14 cellular contexts compared by ENCODE assay signal in the genomic region with DNA sequence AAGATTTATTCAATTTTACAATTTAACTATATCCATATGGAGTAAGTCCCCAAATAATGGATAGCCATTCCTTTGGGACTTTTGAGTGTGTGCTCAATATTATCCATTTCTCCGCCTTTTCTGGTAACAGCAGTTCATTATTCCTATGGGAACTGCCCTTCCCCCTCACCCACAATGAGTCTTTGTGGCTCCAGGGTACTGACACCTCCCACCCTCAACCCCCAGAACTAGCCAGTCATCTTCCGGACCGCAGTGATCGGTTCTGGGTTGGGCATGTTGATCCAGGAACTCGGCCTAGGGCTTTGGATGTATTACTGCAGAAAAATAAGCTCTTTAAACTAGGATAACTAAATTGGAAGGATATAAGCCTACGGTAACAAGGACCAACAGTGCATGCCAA. TPM values are rescaled to one million over a fixed set of nuclear protein-coding genes. Genes with fewer than 3 reads are reported as not detected.
A peak's percentile ranks its signal among the peaks of the same experiment; 100 is the strongest.
DNase-seq lines count a peak whose midpoint lies in the region; FAIRE-seq and TF ChIP-seq lines count a peak whose summit lies in the region.
"Had no signal": no experiment of that assay in that cellular context is flagged by ENCODE, and none has a peak within 500 bp of the region (broad histone marks: within the 10 kb centered on the region; RNA-seq: fewer than 3 reads in every experiment).

No MANE protein-coding gene starts in this region.

- H4K20me1 ChIP-seq in KMS-11 (ENCODE audit: insufficient read depth) (no peaks in the 10 kb centered on the region), osteoblast (ENCODE audit: insufficient read depth, low read length) (no peaks in the 10 kb centered on the region)

- no peak overlapping the region for H2AFZ ChIP-seq in KMS-11 (ENCODE audit: low read depth)
- H2AFZ ChIP-seq in osteoblast (ENCODE audit: low read length): no peak overlapping the region

- H3K27ac ChIP-seq in KMS-11 (no peak overlapping the region), osteoblast (ENCODE audit: low read depth, low read length) (no peak overlapping the region)

- peaks cover 72% of the 10 kb centered on the region for H3K27me3 Mint-ChIP-seq in T-helper 2 cell treated with Interferon-gamma antibody and Interleukin-4, amounts not matched to agents 5 μg/mL and 100 μg/mL, for 36 hours (ENCODE audit: low read depth)

- H3K79me2 ChIP-seq in KMS-11 (ENCODE audit: insufficient read depth, low read depth) (no peaks in the 10 kb centered on the region), osteoblast (ENCODE audit: insufficient read depth, low read length) (peaks cover 20% of the 10 kb centered on the region)

- H3K9me3 ChIP-seq in osteoblast (ENCODE audit: low read depth, low read length): no peaks in the 10 kb centered on the region
- H3K9me3 ChIP-seq: right lobe of liver had no signal

- H3K4me3 ChIP-seq in KMS-11 (IDR thresholded peaks at IDR 0.05; ENCODE audit: insufficient read depth, low read depth, low read length) (no peak overlapping the region), osteoblast (ENCODE audit: insufficient read depth, low read length) (no peak overlapping the region)

- no peak for DNase-seq in T-helper 2 cell treated with Interferon-gamma antibody and Interleukin-4, amounts not matched to agents 5 μg/mL and 100 μg/mL, for 36 hours (ENCODE audit: low spot score)
- no peak for DNase-seq in T-helper 2 cell
- DNase-seq in frontal cortex (ENCODE audit: low spot score in 2 of 2): peak; percentile 35 to 66
- no peak for DNase-seq in osteoblast (ENCODE audit: insufficient read length, low spot score, missing footprints)
- no peak for DNase-seq in SW480 (ENCODE audit: low spot score)
- DNase-seq in stimulated activated CD4-positive, alpha-beta T cell treated with anti-CD3 and anti-CD28 coated beads, Interleukin-2, amount 100 ng/mL, for 48 hours: no peak
- DNase-seq in retina: no peak
- DNase-seq: effector CD4-positive, alpha-beta T cell; NCI-H2171; stimulated activated naive CD4-positive, alpha-beta T cell had no signal

- H3K4me1 ChIP-seq in KMS-11 (ENCODE audit: low read depth, poor library complexity, severe bottlenecking) (peaks cover 8% of the 10 kb centered on the region), osteoblast (ENCODE audit: insufficient read depth, low read length) (peaks cover 16% of the 10 kb centered on the region)

- no peaks in the 10 kb centered on the region for H3K27me3 ChIP-seq in KMS-11 (ENCODE audit: insufficient read depth, low read depth)
- H3K27me3 ChIP-seq in osteoblast (ENCODE audit: insufficient read depth, low read length): no peaks in the 10 kb centered on the region
- H3K27me3 ChIP-seq: right lobe of liver had no signal

- H3K9ac ChIP-seq in KMS-11: no peak overlapping the region

- no peak for TF ChIP-seq CTCF in KMS-11 (conservative IDR thresholded peaks at IDR 0.05; ENCODE audit: low read depth, low read length)
- no peak for TF ChIP-seq CTCF in osteoblast (IDR thresholded peaks at IDR 0.05; ENCODE audit: extremely low read depth, low read depth, low read length)

- H3K36me3 Mint-ChIP-seq in T-helper 2 cell treated with Interferon-gamma antibody and Interleukin-4, amounts not matched to agents 5 μg/mL and 100 μg/mL, for 36 hours (ENCODE audit: low read depth): no peaks in the 10 kb centered on the region

- no peak for FAIRE-seq in frontal cortex (lab: Jason Lieb, UNC)
- FAIRE-seq: GM18507, HepG2 had no signal

- H3K4me2 ChIP-seq in KMS-11: peak overlapping the region; percentile 25; the same call in 1 of the 2 replicates
- peak overlapping the region; percentile 42 for H3K4me2 ChIP-seq in osteoblast (ENCODE audit: insufficient read depth, low read length)

- no peaks in the 10 kb centered on the region for H3K36me3 ChIP-seq in KMS-11 (ENCODE audit: insufficient read depth)
- no peaks in the 10 kb centered on the region for H3K36me3 ChIP-seq in osteoblast (ENCODE audit: insufficient read depth, low read length)
- H3K36me3 ChIP-seq: right lobe of liver had no signal

- peaks cover 7% of the 10 kb centered on the region for H3K4me1 Mint-ChIP-seq in T-helper 2 cell treated with Interferon-gamma antibody and Interleukin-4, amounts not matched to agents 5 μg/mL and 100 μg/mL, for 36 hours (ENCODE audit: low read depth)

- H3K4me3 Mint-ChIP-seq in T-helper 2 cell treated with Interferon-gamma antibody and Interleukin-4, amounts not matched to agents 5 μg/mL and 100 μg/mL, for 36 hours: peak overlapping the region; percentile 20

- no peak overlapping the region for H3K27ac Mint-ChIP-seq in T-helper 2 cell treated with Interferon-gamma antibody and Interleukin-4, amounts not matched to agents 5 μg/mL and 100 μg/mL, for 36 hours

- no peaks in the 10 kb centered on the region for H3K9me3 Mint-ChIP-seq in T-helper 2 cell treated with Interferon-gamma antibody and Interleukin-4, amounts not matched to agents 5 μg/mL and 100 μg/mL, for 36 hours

RNA-seq across cellular contexts. Expression of gene HECW2, which starts 0.8 kb away (rescaled TPM):
- total RNA-seq in frontal cortex (42.4 TPM), osteoblast (26.1 and 69.8 TPM in 2 replicates)

RNA-seq across cellular contexts. Expression of gene CCDC150, which starts 45.4 kb away (rescaled TPM):
- total RNA-seq in frontal cortex: 4.5 TPM
- 5.8 and 8.5 TPM in 2 replicates for total RNA-seq in osteoblast

Comparison
In these comparisons a context has a peak if more than half of its experiments do, and no peak if none do; other contexts are left out.
1. DNase-seq: peak in frontal cortex (2 of 2); none in T-helper 2 cell treated with Interferon-gamma antibody and Interleukin-4, amounts not matched to agents 5 μg/mL and 100 μg/mL, for 36 hours (single experiment), T-helper 2 cell (0 of 5), osteoblast (single experiment), SW480 (single experiment), stimulated activated CD4-positive, alpha-beta T cell treated with anti-CD3 and anti-CD28 coated beads, Interleukin-2, amount 100 ng/mL, for 48 hours (0 of 2) and retina (single experiment).